In the genomic region with DNA sequence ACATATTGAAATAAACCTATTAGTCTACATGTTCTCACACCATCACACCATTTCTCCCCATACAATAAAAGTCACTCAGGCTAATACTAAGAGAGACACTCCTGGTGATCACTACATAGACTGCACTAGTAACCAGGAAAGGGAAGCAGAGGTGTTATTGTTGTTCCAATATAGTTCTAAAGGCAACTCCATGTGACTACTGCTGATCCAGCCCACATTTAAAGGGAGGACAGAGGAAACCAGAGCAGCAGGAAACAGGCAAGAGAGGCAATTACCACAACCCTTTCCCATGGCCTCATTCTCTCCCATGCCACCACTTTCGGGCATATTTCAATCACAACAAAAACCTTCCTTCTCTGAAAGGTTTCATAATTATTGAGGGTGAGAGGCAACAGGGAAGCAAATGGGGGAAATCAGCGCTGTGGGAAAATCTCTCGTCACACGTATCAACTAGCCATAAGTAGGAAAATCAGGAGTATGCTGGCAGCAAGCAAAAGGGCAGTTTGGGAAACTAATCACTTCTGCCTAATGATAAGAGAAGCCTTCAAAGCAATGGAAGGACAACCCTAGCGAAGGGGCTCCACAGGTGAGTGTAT, we compare ENCODE assay signal across 8 cellular contexts. TPM values are rescaled to one million over a fixed set of nuclear protein-coding genes. Genes with fewer than 3 reads are reported as not detected.
DNase-seq lines count a peak whose midpoint lies in the region; ATAC-seq and TF ChIP-seq lines count a peak whose summit lies in the region.

No MANE protein-coding gene starts in this region.

- in situ Hi-C loops in brain microvascular endothelial cell (cut with HindIII; ENCODE audit: low pct_ligation_motif_present, low sequenced_read_pairs), result no loop called here

- peaks cover 34% of the 10 kb centered on the region; the same call in 1 of the 2 replicates for H4K20me1 ChIP-seq in DND-41 (ENCODE audit: insufficient read depth, low read length)

- ATAC-seq in DND-41 (ENCODE audit: insufficient read depth, low read depth), result peak; percentile 18; the same call in 2 of the 3 replicates
- no peak for ATAC-seq in right cardiac atrium

- peak overlapping the region; percentile 34 for H3K27ac ChIP-seq in DND-41 (ENCODE audit: low read length)
- H3K27ac ChIP-seq in brain microvascular endothelial cell, result no peak overlapping the region
- no peak overlapping the region for H3K27ac ChIP-seq in muscle layer of duodenum (ENCODE audit: low read length)
- H3K27ac ChIP-seq in right cardiac atrium (ENCODE audit: low read length), result no peak overlapping the region

- H3K79me2 ChIP-seq in DND-41 (ENCODE audit: insufficient read depth, low read length), result peaks cover 70% of the 10 kb centered on the region

- H3K9me3 ChIP-seq in DND-41 (ENCODE audit: insufficient read depth, low read length, severe bottlenecking) (no peaks in the 10 kb centered on the region), muscle layer of duodenum (ENCODE audit: control insufficient read depth in 1 of 2, low read length in 2 of 2) (no peaks in the 10 kb centered on the region), right cardiac atrium (ENCODE audit: control insufficient read depth, low read length) (no peaks in the 10 kb centered on the region)

- DNase-seq in DND-41 (peak; percentile 28), M059J (ENCODE audit: low read depth) (peak; percentile 22), brain microvascular endothelial cell (no peak), NCI-H146 treated with DMSO at 0.1 percent for 48 hours (lab: John Stamatoyannopoulos, UW; ENCODE audit: unreplicated experiment) (no peak), OCI-M2 (lab: John Stamatoyannopoulos, UW; ENCODE audit: unreplicated experiment) (no peak), NCI-H1417 treated with DMSO at 0.1 percent for 48 hours (lab: John Stamatoyannopoulos, UW) (no peak), right cardiac atrium (no peak)

- H3K27me3 ChIP-seq in DND-41 (ENCODE audit: insufficient read depth, low read length, poor library complexity) (no peaks in the 10 kb centered on the region), brain microvascular endothelial cell (replicated peaks) (no peaks in the 10 kb centered on the region), muscle layer of duodenum (ENCODE audit: low read depth, low read length) (no peaks in the 10 kb centered on the region), right cardiac atrium (ENCODE audit: control insufficient read depth, insufficient read depth) (no peaks in the 10 kb centered on the region)

- H3K36me3 ChIP-seq in DND-41 (ENCODE audit: insufficient read depth, low read length), result peaks cover 20% of the 10 kb centered on the region
- no peaks in the 10 kb centered on the region for H3K36me3 ChIP-seq in brain microvascular endothelial cell (replicated peaks)
- H3K36me3 ChIP-seq in muscle layer of duodenum (ENCODE audit: control insufficient read depth in 1 of 2, insufficient read depth in 2 of 2, low read length in 2 of 2), result no peaks in the 10 kb centered on the region

- peaks cover 36% of the 10 kb centered on the region for H3K4me1 ChIP-seq in DND-41 (ENCODE audit: insufficient read depth, low read length)
- H3K4me1 ChIP-seq in muscle layer of duodenum (ENCODE audit: control insufficient read depth in 1 of 2, insufficient read depth in 2 of 2, low read length in 2 of 2), result peaks cover 15 to 18% of the 10 kb centered on the region in 2 donors
- H3K4me1 ChIP-seq in right cardiac atrium (ENCODE audit: control insufficient read depth, insufficient read depth, low read length), result peaks cover 10% of the 10 kb centered on the region

- H3K4me3 ChIP-seq in DND-41 (ENCODE audit: low read depth in 1 of 2, low read length in 2 of 2) (peak overlapping the region in 1 of 2 experiments; percentile 92; a peak in 2 of 4 replicates), brain microvascular endothelial cell (ENCODE audit: low read depth, low read length) (peak overlapping the region; percentile 92), muscle layer of duodenum (ENCODE audit: low read depth in 1 of 2, low read length in 2 of 2) (peak overlapping the region; percentile 91), right cardiac atrium (ENCODE audit: low read length) (no peak overlapping the region)

- H2AFZ ChIP-seq in DND-41 (ENCODE audit: low read depth, low read length), result no peak overlapping the region

- TF ChIP-seq CTCF in DND-41 (IDR thresholded peaks at IDR 0.05; ENCODE audit: borderline replicate concordance, extremely low read depth, low read length, poor library complexity, severe bottlenecking), result no peak
- TF ChIP-seq CTCF in brain microvascular endothelial cell (IDR thresholded peaks at IDR 0.05; ENCODE audit: low read depth, low read length, missing control alignments), result no peak

- intact Hi-C loops in right cardiac atrium (cut with DNase I), result no loop called here

- peak overlapping the region; percentile 93 for H3K4me2 ChIP-seq in DND-41 (ENCODE audit: insufficient read depth, low read length)

- peak overlapping the region; percentile 64 for H3K9ac ChIP-seq in DND-41 (ENCODE audit: low read depth, low read length)

- 55% methylated on average over 5 of the region's 5 CpGs for WGBS in right cardiac atrium

RNA-seq across cellular contexts. Expression of gene UBAP2, which starts 1.8 kb away (rescaled TPM):
- total RNA-seq in M059J (2014; rRNA removed; shearing (Covaris generic)), result 9.4 and 15.2 TPM in 2 replicates
- total RNA-seq in right cardiac atrium, result 10 to 100 TPM; 22.2 to 27.7 (median 26.6) TPM
- polyA plus RNA-seq in right cardiac atrium, result 10.2 TPM

Comparison
In these comparisons a context has a peak if more than half of its experiments do, and no peak if none do; other contexts are left out.
1. DNase-seq: peak in DND-41 (single experiment) and M059J (single experiment); none in brain microvascular endothelial cell (single experiment), NCI-H146 treated with DMSO at 0.1 percent for 48 hours (single experiment), OCI-M2 (single experiment), NCI-H1417 treated with DMSO at 0.1 percent for 48 hours (single experiment) and right cardiac atrium (0 of 3).